In genomic region chr7:155971180-155971770, GRCh38 we compare ENCODE assay signal across 2 cellular contexts.
TF ChIP-seq lines count a peak whose summit lies in the region.

No MANE protein-coding gene starts in this region.

TF ChIP-seq in IMR-90, 13 proteins besides CTCF, POLR2A, EP300 and RAD21:
- TF ChIP-seq FOS (IDR thresholded peaks at IDR 0.05; ENCODE audit: low read depth, low read length) (no peak), USF2 (IDR thresholded peaks at IDR 0.05; ENCODE audit: low read depth, low read length) (no peak), CEBPB (IDR thresholded peaks at IDR 0.05; ENCODE audit: low read depth, low read length) (no peak), ELK1 (IDR thresholded peaks at IDR 0.05; ENCODE audit: borderline replicate concordance, low read depth, low read length) (no peak), CHD1 (IDR thresholded peaks at IDR 0.05; ENCODE audit: low read depth, low read length) (no peak), MAFK (IDR thresholded peaks at IDR 0.05; ENCODE audit: low read depth, low read length) (no peak), RFX5 (IDR thresholded peaks at IDR 0.05; ENCODE audit: low read depth, low read length) (no peak), NFE2L2 (IDR thresholded peaks at IDR 0.05; ENCODE audit: low read depth, low read length) (no peak)

TF ChIP-seq in K562, 482 proteins besides CTCF, POLR2A, EP300 and RAD21:
- peak; percentile 40; the same call in 1 of the 2 replicates for TF ChIP-seq SPI1 (IDR thresholded peaks at IDR 0.05; ENCODE audit: borderline replicate concordance, low read depth, low read length)
- TF ChIP-seq SIRT6 (IDR thresholded peaks at IDR 0.05; ENCODE audit: low read depth, low read length), result no peak
